Comparison of ENCODE assay signal across 11 cellular contexts in the genomic region with DNA sequence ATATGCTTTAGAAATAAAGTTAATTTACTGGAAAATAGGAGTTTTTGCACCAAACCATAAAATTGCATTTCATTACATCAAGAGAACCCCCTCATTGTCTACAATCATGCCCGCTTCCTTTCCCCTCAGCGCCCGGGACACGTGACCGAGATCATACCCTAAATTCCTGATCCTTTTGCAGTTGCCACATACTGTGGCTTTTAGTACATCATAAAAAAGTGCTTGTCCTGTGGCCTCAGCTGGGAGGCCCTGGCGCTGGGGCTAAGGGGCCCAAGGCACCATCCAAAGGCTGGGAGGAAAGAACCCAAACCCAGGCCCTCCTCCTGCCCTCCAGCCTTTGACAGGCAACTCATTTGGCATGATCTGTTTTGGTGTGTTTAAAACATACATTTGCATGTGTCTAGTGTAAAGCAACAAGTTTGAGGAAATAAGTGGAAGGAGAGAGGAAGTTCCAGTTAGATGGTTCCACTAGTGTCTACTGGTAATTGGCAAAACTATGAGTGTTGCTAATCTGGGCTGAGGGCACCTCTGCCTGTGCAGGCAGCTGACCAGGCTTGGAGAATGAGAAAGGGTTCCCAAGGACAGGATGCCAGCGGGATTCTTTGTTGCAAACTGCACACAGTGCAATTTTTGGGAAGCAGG. TPM values are rescaled to one million over a fixed set of nuclear protein-coding genes. Genes with fewer than 3 reads are reported as not detected.
DNase-seq lines count a peak whose midpoint lies in the region; ATAC-seq and TF ChIP-seq lines count a peak whose summit lies in the region.
"Had no signal": no experiment of that assay in that cellular context is flagged by ENCODE, and none has a peak within 500 bp of the region (broad histone marks: within the 10 kb centered on the region; RNA-seq: fewer than 3 reads in every experiment).

No MANE protein-coding gene starts in this region.

- no peak overlapping the region for H3K4me3 ChIP-seq in sigmoid colon
- no peak overlapping the region for H3K4me3 ChIP-seq in MG63
- H3K4me3 ChIP-seq: ovary had no signal

- H3K36me3 Mint-ChIP-seq in stimulated activated naive CD8-positive, alpha-beta T cell treated with anti-CD3 and anti-CD28 coated beads, Interleukin-15, Interleukin-2, amounts not matched to agents 100 ng/mL and 50 ng/mL, for 24 hours (ENCODE audit: low read depth), result peaks cover 31% of the 10 kb centered on the region
- H3K36me3 Mint-ChIP-seq in central memory CD8-positive, alpha-beta T cell (ENCODE audit: insufficient read depth), result peaks cover 17% of the 10 kb centered on the region

- 86 to 93% methylated on average over 7 of the region's 7 CpGs for whole genome bisulfite sequencing in sigmoid colon, 2 donors

- H3K4me1 ChIP-seq in sigmoid colon, result peaks cover 0 to 16% (median 5%) of the 10 kb centered on the region in 4 donors

- no peaks in the 10 kb centered on the region for H3K27me3 Mint-ChIP-seq in stimulated activated naive CD8-positive, alpha-beta T cell treated with anti-CD3 and anti-CD28 coated beads, Interleukin-15, Interleukin-2, amounts not matched to agents 100 ng/mL and 50 ng/mL, for 24 hours
- no peaks in the 10 kb centered on the region for H3K27me3 Mint-ChIP-seq in central memory CD8-positive, alpha-beta T cell

- DNase-seq in stimulated activated naive CD8-positive, alpha-beta T cell treated with anti-CD3 and anti-CD28 coated beads, Interleukin-15, Interleukin-2, amounts not matched to agents 100 U/mL and 50 U/mL, for 24 hours, result no peak
- DNase-seq in NOMO-1 treated with dmso at 0.1 percent for 144 hours (lab: John Stamatoyannopoulos, UW; ENCODE audit: unreplicated experiment) (peak; percentile 45), NCI-H2029 treated with DMSO at 0.1 percent for 48 hours (lab: John Stamatoyannopoulos, UW) (no peak), sigmoid colon (no peak), MG63 (no peak)
- no peak for DNase-seq in central memory CD8-positive, alpha-beta T cell (ENCODE audit: low spot score in 2 of 2)
- DNase-seq: NCI-H1436 treated with DMSO at 0.1 percent for 48 hours, ovary, SW 1271 had no signal

- no peak overlapping the region for H3K27ac ChIP-seq in sigmoid colon
- H3K27ac ChIP-seq: ovary had no signal

- H3K36me3 ChIP-seq in sigmoid colon, result no peaks in the 10 kb centered on the region
- peaks cover 14% of the 10 kb centered on the region for H3K36me3 ChIP-seq in MG63
- H3K36me3 ChIP-seq: ovary had no signal

- H3K27me3 ChIP-seq in sigmoid colon (no peaks in the 10 kb centered on the region), MG63 (no peaks in the 10 kb centered on the region)
- H3K27me3 ChIP-seq: ovary had no signal

- peaks cover 59% of the 10 kb centered on the region for H3K4me1 Mint-ChIP-seq in stimulated activated naive CD8-positive, alpha-beta T cell treated with anti-CD3 and anti-CD28 coated beads, Interleukin-15, Interleukin-2, amounts not matched to agents 100 ng/mL and 50 ng/mL, for 24 hours (ENCODE audit: low read depth)
- H3K4me1 Mint-ChIP-seq in central memory CD8-positive, alpha-beta T cell, result peaks cover 55% of the 10 kb centered on the region

- no peak for TF ChIP-seq CTCF in sigmoid colon (IDR thresholded peaks at IDR 0.05)

- H3K9me3 Mint-ChIP-seq in stimulated activated naive CD8-positive, alpha-beta T cell treated with anti-CD3 and anti-CD28 coated beads, Interleukin-15, Interleukin-2, amounts not matched to agents 100 ng/mL and 50 ng/mL, for 24 hours, result no peaks in the 10 kb centered on the region
- no peaks in the 10 kb centered on the region for H3K9me3 Mint-ChIP-seq in central memory CD8-positive, alpha-beta T cell

- TF ChIP-seq POLR2A in sigmoid colon (IDR thresholded peaks at IDR 0.05), result no peak

- no peak for ATAC-seq in stimulated activated naive CD8-positive, alpha-beta T cell treated with anti-CD3 and anti-CD28 coated beads, Interleukin-15, Interleukin-2, amounts not matched to agents 100 U/mL and 50 U/mL, for 24 hours
- ATAC-seq in central memory CD8-positive, alpha-beta T cell (replicated peaks; ENCODE audit: extremely low read depth, poor library complexity, severe bottlenecking), result no peak
- no peak for ATAC-seq in GM21529 (IDR thresholded peaks at IDR 0.05; ENCODE audit: unreplicated experiment)

- TF ChIP-seq EP300 in sigmoid colon (IDR thresholded peaks at IDR 0.05), result no peak

- peak overlapping the region; percentile 47 for H3K4me3 Mint-ChIP-seq in stimulated activated naive CD8-positive, alpha-beta T cell treated with anti-CD3 and anti-CD28 coated beads, Interleukin-15, Interleukin-2, amounts not matched to agents 100 ng/mL and 50 ng/mL, for 24 hours
- H3K4me3 Mint-ChIP-seq in central memory CD8-positive, alpha-beta T cell, result peak overlapping the region; percentile 41

- intact Hi-C loops in sigmoid colon (cut with DNase I), result no loop called here

- H3K9me3 ChIP-seq in sigmoid colon (no peaks in the 10 kb centered on the region), MG63 (no peaks in the 10 kb centered on the region)
- H3K9me3 ChIP-seq: ovary had no signal

- H3K27ac Mint-ChIP-seq in stimulated activated naive CD8-positive, alpha-beta T cell treated with anti-CD3 and anti-CD28 coated beads, Interleukin-15, Interleukin-2, amounts not matched to agents 100 ng/mL and 50 ng/mL, for 24 hours, result peak overlapping the region; percentile 93
- peak overlapping the region; percentile 87 for H3K27ac Mint-ChIP-seq in central memory CD8-positive, alpha-beta T cell (ENCODE audit: low read depth)

RNA-seq across cellular contexts. Expression of a gene that starts 6.0 kb away (rescaled TPM):
- 1 to 10 TPM in 3 of 4 donors, under 1 TPM in 1; 0.81 to 1.2 (median 1.1) TPM for total RNA-seq in sigmoid colon
- polyA plus RNA-seq in sigmoid colon, result 1 to 10 TPM in 1 of 3 donors, under 1 TPM in 2; under 0.01 to 3.8 (median 0.46) TPM
- 0.49 and 0.72 TPM in 2 replicates for total RNA-seq in MG63 (2014; rRNA removed; shearing (Covaris generic); ENCODE audit: low replicate concordance)

RNA-seq across cellular contexts. Expression of a gene that starts 48.5 kb away (rescaled TPM):
- total RNA-seq in sigmoid colon, result 10 to 100 TPM; 42.4 to 59.8 (median 43.2) TPM
- 10 to 100 TPM; 42.0 to 71.7 (median 52.2) TPM for polyA plus RNA-seq in sigmoid colon
- total RNA-seq in MG63 (2014; rRNA removed; shearing (Covaris generic); ENCODE audit: low replicate concordance), result 70.7 and 110 TPM in 2 replicates
